Comparison of ENCODE assay signal across 8 cellular contexts in the genomic region with DNA sequence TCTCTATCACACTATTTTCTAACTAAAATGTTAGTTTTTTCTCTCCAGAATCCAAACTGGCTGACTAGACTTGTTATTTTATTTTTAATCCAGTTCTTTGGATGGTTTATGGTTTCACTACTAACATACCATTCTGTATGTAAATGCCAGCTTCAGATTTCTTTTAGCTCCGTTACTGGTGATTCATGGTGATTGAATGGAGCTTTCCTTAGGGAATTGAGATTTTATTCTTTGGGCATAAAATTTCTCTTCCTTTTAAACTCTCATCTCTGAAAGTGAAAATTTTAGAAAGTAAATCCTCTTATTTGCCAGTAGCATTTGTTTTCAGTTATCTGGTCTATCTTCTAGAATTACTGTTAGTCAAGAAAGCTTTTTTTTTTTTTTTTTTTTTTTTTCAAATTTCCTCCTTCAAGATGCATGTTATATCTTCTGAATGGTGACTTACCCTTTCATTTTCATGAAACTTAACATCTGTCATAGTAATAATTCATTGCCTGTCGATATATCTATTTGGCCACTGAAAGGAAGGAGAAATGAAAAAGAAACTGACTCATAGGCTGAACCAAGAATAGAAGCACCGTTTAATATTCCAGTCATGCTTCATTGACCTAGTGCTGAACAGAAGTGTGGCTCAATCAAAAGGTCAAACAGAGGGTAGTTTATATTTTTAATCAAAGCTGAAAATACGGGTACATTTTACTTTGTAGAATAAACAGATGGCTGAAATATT. TPM values are rescaled to one million over a fixed set of nuclear protein-coding genes. Genes with fewer than 3 reads are reported as not detected.
A peak's percentile ranks its signal among the peaks of the same experiment; 100 is the strongest.
DNase-seq lines count a peak whose midpoint lies in the region; ATAC-seq lines count a peak whose summit lies in the region.

No MANE protein-coding gene starts in this region.

- peaks cover 35% of the 10 kb centered on the region for H3K36me3 Mint-ChIP-seq in activated CD4-positive, alpha-beta T cell treated with anti-CD3 and anti-CD28 coated beads, Interleukin-2, amount 10 ng/mL, durations not matched to agents 24 days and 14 days (ENCODE audit: low read depth)

- no peaks in the 10 kb centered on the region for H3K27me3 Mint-ChIP-seq in activated CD4-positive, alpha-beta T cell treated with anti-CD3 and anti-CD28 coated beads, Interleukin-2, amount 10 ng/mL, durations not matched to agents 24 days and 14 days

- H3K27ac Mint-ChIP-seq in activated CD4-positive, alpha-beta T cell treated with anti-CD3 and anti-CD28 coated beads, Interleukin-2, amount 10 ng/mL, durations not matched to agents 24 days and 14 days, result peak overlapping the region; percentile 45

- peak; percentile 76 for ATAC-seq in HG02678 (IDR thresholded peaks at IDR 0.05; ENCODE audit: unreplicated experiment)

- H3K4me3 Mint-ChIP-seq in activated CD4-positive, alpha-beta T cell treated with anti-CD3 and anti-CD28 coated beads, Interleukin-2, amount 10 ng/mL, durations not matched to agents 24 days and 14 days, result peak overlapping the region; percentile 45

- H3K9me3 Mint-ChIP-seq in activated CD4-positive, alpha-beta T cell treated with anti-CD3 and anti-CD28 coated beads, Interleukin-2, amount 10 ng/mL, durations not matched to agents 24 days and 14 days, result no peaks in the 10 kb centered on the region

- no peak for DNase-seq in activated CD4-positive, alpha-beta T cell treated with anti-CD3 and anti-CD28 coated beads, Interleukin-2, amount 10 ng/mL, durations not matched to agents 24 days and 14 days
- no peak for DNase-seq in activated CD4-positive, alpha-beta T cell treated with anti-CD3 and anti-CD28 coated beads for 1 hour
- DNase-seq in NCI-H69 (lab: John Stamatoyannopoulos, UW) (peak; percentile 76), germinal center (ENCODE audit: low spot score) (peak; percentile 64), retina (no peak), NCI-H2196 (lab: John Stamatoyannopoulos, UW; ENCODE audit: unreplicated experiment) (no peak), ecto neural progenitor cell (ENCODE audit: low spot score) (no peak)

- peaks cover 55% of the 10 kb centered on the region for H3K4me1 Mint-ChIP-seq in activated CD4-positive, alpha-beta T cell treated with anti-CD3 and anti-CD28 coated beads, Interleukin-2, amount 10 ng/mL, durations not matched to agents 24 days and 14 days

- intact Hi-C loops in activated CD4-positive, alpha-beta T cell treated with anti-CD3 and anti-CD28 coated beads, Interleukin-2, amount 10 ng/mL, durations not matched to agents 24 days and 14 days (cut with micrococcal nuclease), result loop anchor here (10.0 kb wide), 1 partner anchor 609 kb away; no protein-coding TSS in a partner anchor

RNA-seq across cellular contexts. Expression of a gene that starts 6.4 kb away (rescaled TPM):
- total RNA-seq in activated CD4-positive, alpha-beta T cell treated with anti-CD3 and anti-CD28 coated beads, Interleukin-2, amount 10 ng/mL, durations not matched to agents 24 days and 14 days, result 34.1 and 34.3 TPM in 2 replicates

RNA-seq across cellular contexts. Expression of a gene that starts 29.3 kb away (rescaled TPM):
- total RNA-seq in activated CD4-positive, alpha-beta T cell treated with anti-CD3 and anti-CD28 coated beads, Interleukin-2, amount 10 ng/mL, durations not matched to agents 24 days and 14 days, result 45.9 and 46.0 TPM in 2 replicates

RNA-seq across cellular contexts. Expression of a gene that starts 46.8 kb away (rescaled TPM):
- not detected in 2 replicates for total RNA-seq in activated CD4-positive, alpha-beta T cell treated with anti-CD3 and anti-CD28 coated beads, Interleukin-2, amount 10 ng/mL, durations not matched to agents 24 days and 14 days

Comparison
In these comparisons a context has a peak if more than half of its experiments do, and no peak if none do; other contexts are left out.
1. DNase-seq: peak in NCI-H69 (single experiment) and germinal center (single experiment); none in activated CD4-positive, alpha-beta T cell treated with anti-CD3 and anti-CD28 coated beads, Interleukin-2, amount 10 ng/mL, durations not matched to agents 24 days and 14 days (single experiment), activated CD4-positive, alpha-beta T cell treated with anti-CD3 and anti-CD28 coated beads for 1 hour (single experiment), retina (single experiment), NCI-H2196 (single experiment) and ecto neural progenitor cell (single experiment).